8 cellular contexts compared by ENCODE assay signal in genomic region chr16:67528222-67528869, GRCh38. TPM values are rescaled to one million over a fixed set of nuclear protein-coding genes. Genes with fewer than 3 reads are reported as not detected.
DNase-seq lines count a peak whose midpoint lies in the region; ATAC-seq and TF ChIP-seq lines count a peak whose summit lies in the region.

TSS of gene RIPOR1 (plus strand) at chr16:67528829. CDS start at chr16:67538447, 9,618 bp downstream.

- 18 to 28% methylated on average over 25 to 45 of the region's 45 CpGs for WGBS in lung, 2 donors

- no peaks in the 10 kb centered on the region for H3K9me3 Mint-ChIP-seq in activated CD4-positive, alpha-beta T cell treated with anti-CD3 and anti-CD28 coated beads, Interleukin-2, amount 10 ng/mL, durations not matched to agents 24 days and 14 days

- DNase-seq in HT-29 (ENCODE audit: low spot score) (no peak), lung (ENCODE audit: low spot score) (no peak), NCI-H1436 treated with DMSO at 0.1 percent for 48 hours (lab: John Stamatoyannopoulos, UW) (no peak)
- DNase-seq in activated CD4-positive, alpha-beta T cell treated with anti-CD3 and anti-CD28 coated beads, Interleukin-2, amount 10 ng/mL, durations not matched to agents 24 days and 14 days = peak; percentile 85
- DNase-seq in effector memory CD4-positive, alpha-beta T cell = peak; percentile 26 to 45 (median 27)
- peak in 4 of 6 experiments; percentile 21 to 49 (median 40) for DNase-seq in stimulated activated naive CD4-positive, alpha-beta T cell (lab: John Stamatoyannopoulos, UW)

- H3K36me3 ChIP-seq in DOHH2 (ENCODE audit: control insufficient read depth, low read length) = no peaks in the 10 kb centered on the region
- H3K36me3 ChIP-seq in effector memory CD4-positive, alpha-beta T cell (ENCODE audit: control insufficient read depth, insufficient read depth, low read length) = no peaks in the 10 kb centered on the region
- H3K36me3 ChIP-seq in lung (ENCODE audit: control insufficient read depth in 2 of 2, insufficient read depth in 2 of 2, low read length in 2 of 2) = no peaks in the 10 kb centered on the region

- no peaks in the 10 kb centered on the region for H3K9me2 ChIP-seq in DOHH2 (replicated peaks; ENCODE audit: control insufficient read depth, low read length)

- peak within 1 kb of the TSS; percentile 34 for H3K27ac Mint-ChIP-seq in activated CD4-positive, alpha-beta T cell treated with anti-CD3 and anti-CD28 coated beads, Interleukin-2, amount 10 ng/mL, durations not matched to agents 24 days and 14 days

- H3K4me1 ChIP-seq in DOHH2 (ENCODE audit: control insufficient read depth, low read length) = peaks cover 51% of the 10 kb centered on the region
- H3K4me1 ChIP-seq in effector memory CD4-positive, alpha-beta T cell (ENCODE audit: control insufficient read depth, insufficient read depth, low read length, poor library complexity, severe bottlenecking) = peaks cover 30% of the 10 kb centered on the region
- H3K4me1 ChIP-seq in lung (ENCODE audit: control insufficient read depth in 2 of 2, insufficient read depth in 2 of 2, low read length in 2 of 2) = peaks cover 0 to 16% of the 10 kb centered on the region in 2 donors

- TF ChIP-seq CTCF in DOHH2 (IDR thresholded peaks at IDR 0.05; ENCODE audit: low read depth, low read length, poor library complexity, severe bottlenecking) = no peak
- TF ChIP-seq CTCF in lung (IDR thresholded peaks at IDR 0.05; ENCODE audit: control extremely low read depth, extremely low read depth) = no peak

- ATAC-seq in lung (ENCODE audit: insufficient read depth, low FRiP score) (peak; percentile 51), GM19467 (IDR thresholded peaks at IDR 0.05; ENCODE audit: unreplicated experiment) (no peak)

- peaks cover 2% of the 10 kb centered on the region for H3K36me3 Mint-ChIP-seq in activated CD4-positive, alpha-beta T cell treated with anti-CD3 and anti-CD28 coated beads, Interleukin-2, amount 10 ng/mL, durations not matched to agents 24 days and 14 days (ENCODE audit: low read depth)

- peak within 1 kb of the TSS; percentile 89 for H3K27ac ChIP-seq in DOHH2 (ENCODE audit: low read depth, low read length)
- no peak within 1 kb of the TSS for H3K27ac ChIP-seq in effector memory CD4-positive, alpha-beta T cell (ENCODE audit: insufficient read depth, low read length, poor library complexity, severe bottlenecking)
- H3K27ac ChIP-seq in lung (ENCODE audit: low read depth in 1 of 2, low read length in 1 of 2) = peak within 1 kb of the TSS; percentile 89 to 93

- H3K27me3 ChIP-seq in DOHH2 (ENCODE audit: control insufficient read depth, low read length) = peaks cover 9% of the 10 kb centered on the region
- peaks cover 11% of the 10 kb centered on the region for H3K27me3 ChIP-seq in effector memory CD4-positive, alpha-beta T cell (replicated peaks; ENCODE audit: control insufficient read depth, insufficient read depth, low read length, poor library complexity, severe bottlenecking)
- H3K27me3 ChIP-seq in lung (ENCODE audit: control insufficient read depth, insufficient read depth) = no peaks in the 10 kb centered on the region

- 0 out of 2 replicates have a peak, but pooled peaks cover 4% of the 10 kb centered on the region for H4K20me1 ChIP-seq in DOHH2 (ENCODE audit: control insufficient read depth, insufficient read depth, low read depth, low read length)

- intact Hi-C loops in activated CD4-positive, alpha-beta T cell treated with anti-CD3 and anti-CD28 coated beads, Interleukin-2, amount 10 ng/mL, durations not matched to agents 24 days and 14 days (cut with micrococcal nuclease) = loop anchor here (10.0 kb wide), 1 partner anchor 276 kb away; the partner anchor contains the start of genes RANBP10 and TSNAXIP1

- peak within 1 kb of the TSS; percentile 77 for H3K4me3 Mint-ChIP-seq in activated CD4-positive, alpha-beta T cell treated with anti-CD3 and anti-CD28 coated beads, Interleukin-2, amount 10 ng/mL, durations not matched to agents 24 days and 14 days

- peaks cover 51% of the 10 kb centered on the region for H3K27me3 Mint-ChIP-seq in activated CD4-positive, alpha-beta T cell treated with anti-CD3 and anti-CD28 coated beads, Interleukin-2, amount 10 ng/mL, durations not matched to agents 24 days and 14 days

- H3K9me3 ChIP-seq in DOHH2 (ENCODE audit: control insufficient read depth, insufficient read depth, low read length) (no peaks in the 10 kb centered on the region), lung (ENCODE audit: control insufficient read depth in 2 of 2, insufficient read depth in 1 of 2, low read length in 1 of 2) (no peaks in the 10 kb centered on the region)
- no peaks in the 10 kb centered on the region for H3K9me3 ChIP-seq in effector memory CD4-positive, alpha-beta T cell (ENCODE audit: control insufficient read depth, low read length)

- peaks cover 12% of the 10 kb centered on the region for H3F3A ChIP-seq in DOHH2 (ENCODE audit: control insufficient read depth, insufficient read depth)

- peak within 1 kb of the TSS; percentile 85 for H3K4me3 ChIP-seq in DOHH2 (ENCODE audit: low read length)
- peak within 1 kb of the TSS; percentile 69 for H3K4me3 ChIP-seq in effector memory CD4-positive, alpha-beta T cell (ENCODE audit: insufficient read depth, low read depth, low read length, poor library complexity, severe bottlenecking)
- peak within 1 kb of the TSS; percentile 57 for H3K4me3 ChIP-seq in lung

- H3K4me1 Mint-ChIP-seq in activated CD4-positive, alpha-beta T cell treated with anti-CD3 and anti-CD28 coated beads, Interleukin-2, amount 10 ng/mL, durations not matched to agents 24 days and 14 days = peaks cover 11% of the 10 kb centered on the region

- H3K79me2 ChIP-seq in DOHH2 (ENCODE audit: control insufficient read depth, low read length) = peaks cover 8% of the 10 kb centered on the region

- peak within 1 kb of the TSS; percentile 98 for H3K4me2 ChIP-seq in DOHH2 (ENCODE audit: low read length)

RNA-seq across cellular contexts. Expression of gene RIPOR1, which starts in this region (rescaled TPM):
- 22.8 and 23.8 TPM in 2 replicates for total RNA-seq in HT-29 (2014; rRNA removed; shearing (Covaris generic))
- total RNA-seq in activated CD4-positive, alpha-beta T cell treated with anti-CD3 and anti-CD28 coated beads, Interleukin-2, amount 10 ng/mL, durations not matched to agents 24 days and 14 days = 23.3 and 27.7 TPM in 2 replicates
- 100 to 1,000 TPM in 1 of 2 donors, 10 to 100 TPM in 1; 85.1 to 122 TPM for total RNA-seq in lung
- polyA plus RNA-seq in lung = 10 to 100 TPM; 44.1 to 55.6 TPM

Comparison
In these comparisons a context has a peak if more than half of its experiments do, and no peak if none do; other contexts are left out.
1. DNase-seq: peak in activated CD4-positive, alpha-beta T cell treated with anti-CD3 and anti-CD28 coated beads, Interleukin-2, amount 10 ng/mL, durations not matched to agents 24 days and 14 days (single experiment), effector memory CD4-positive, alpha-beta T cell (3 of 3) and stimulated activated naive CD4-positive, alpha-beta T cell (4 of 6); none in HT-29 (single experiment), lung (single experiment) and NCI-H1436 treated with DMSO at 0.1 percent for 48 hours (single experiment).
2. Peak in every context shown above with its lines, with median percentiles within 50 percentile points of each other: H3K4me3 ChIP-seq.